8 cellular contexts compared by ENCODE assay signal in genomic region chr15:72796515-72797337, GRCh38. TPM values are rescaled to one million over a fixed set of nuclear protein-coding genes. Genes with fewer than 3 reads are reported as not detected.
DNase-seq lines count a peak whose midpoint lies in the region; TF ChIP-seq lines count a peak whose summit lies in the region.

No MANE protein-coding gene starts in this region.

- peak; percentile 11 for TF ChIP-seq CTCF in kidney epithelial cell (IDR thresholded peaks at IDR 0.05; ENCODE audit: insufficient read depth, low read length, poor library complexity, severe bottlenecking)

- H3K27me3 ChIP-seq in kidney epithelial cell (ENCODE audit: control insufficient read depth, insufficient read depth, low read length), result no peaks in the 10 kb centered on the region

- H3K36me3 ChIP-seq in kidney epithelial cell (ENCODE audit: control insufficient read depth, insufficient read depth, low read length), result no peaks in the 10 kb centered on the region

- peak overlapping the region; percentile 43 for H3K4me3 ChIP-seq in kidney epithelial cell (ENCODE audit: low read depth, low read length)

- DNase-seq in NCI-H345 (lab: John Stamatoyannopoulos, UW), result peak; percentile 31
- no peak for DNase-seq in NCI-H345 treated with DMSO at 0.1 percent for 48 hours (lab: John Stamatoyannopoulos, UW; ENCODE audit: unreplicated experiment)
- DNase-seq in KBM-7, result peak; percentile 58
- peak; percentile 35 for DNase-seq in UCSD-AML1 (lab: John Stamatoyannopoulos, UW; ENCODE audit: unreplicated experiment)
- peak; percentile 27 for DNase-seq in cerebellar cortex (ENCODE audit: low spot score)
- DNase-seq in kidney epithelial cell (ENCODE audit: low read depth), result no peak
- peak; percentile 20 for DNase-seq in stimulated activated CD4-positive, alpha-beta T cell treated with anti-CD3 and anti-CD28 coated beads, Interleukin-2, amount 100 ng/mL, for 4 hours (ENCODE audit: low read depth)
- no peak for DNase-seq in effector CD4-positive, alpha-beta T cell

- in situ Hi-C loops in KBM-7 (cut with MboI; ENCODE audit: low pct_unique_long_range_greater_than_20kb, low sequenced_read_pairs), result no loop called here

RNA-seq across cellular contexts. Expression of gene ADPGK, which starts 13.2 kb away (rescaled TPM):
- total RNA-seq in kidney epithelial cell, result 33.9 and 50.2 TPM in 2 replicates

Comparison
In these comparisons a context has a peak if more than half of its experiments do, and no peak if none do; other contexts are left out.
1. DNase-seq: peak in NCI-H345 (single experiment), KBM-7 (single experiment), UCSD-AML1 (single experiment), cerebellar cortex (single experiment) and stimulated activated CD4-positive, alpha-beta T cell treated with anti-CD3 and anti-CD28 coated beads, Interleukin-2, amount 100 ng/mL, for 4 hours (single experiment); none in NCI-H345 treated with DMSO at 0.1 percent for 48 hours (single experiment), kidney epithelial cell (single experiment) and effector CD4-positive, alpha-beta T cell (single experiment).